ENCODE assay signal across 22 cellular contexts in the genomic region with DNA sequence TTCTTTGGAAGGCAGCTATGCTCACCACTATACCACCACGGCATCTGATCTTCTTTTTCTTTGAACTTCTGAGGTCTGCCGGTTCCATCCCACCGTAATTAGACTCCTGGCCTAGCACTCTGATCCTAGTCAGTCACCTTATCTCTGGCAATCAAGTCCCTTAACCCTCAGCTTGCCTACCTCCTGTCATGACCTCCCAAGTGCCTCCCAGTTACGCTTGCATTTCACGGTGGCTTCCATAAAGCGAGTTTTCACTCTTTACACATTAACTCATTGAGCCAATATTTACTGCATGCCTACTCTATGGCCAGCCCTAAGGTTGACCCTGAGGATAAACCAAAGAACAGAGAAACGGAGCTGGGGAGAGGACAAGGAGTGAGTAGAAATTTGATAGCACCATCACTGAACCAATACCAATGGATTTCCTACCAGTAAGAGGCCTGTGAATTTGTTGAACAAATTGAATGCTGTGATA. TPM values are rescaled to one million over a fixed set of nuclear protein-coding genes. Genes with fewer than 3 reads are reported as not detected.
DNase-seq lines count a peak whose midpoint lies in the region; ATAC-seq and TF ChIP-seq lines count a peak whose summit lies in the region.
"Had no signal": no experiment of that assay in that cellular context is flagged by ENCODE, and none has a peak within 500 bp of the region (broad histone marks: within the 10 kb centered on the region; RNA-seq: fewer than 3 reads in every experiment).

No MANE protein-coding gene starts in this region.

- H3K4me2 ChIP-seq in hepatocyte: no peak overlapping the region
- H3K4me2 ChIP-seq: A549 had no signal

- TF ChIP-seq CTCF in cardiac muscle cell (IDR thresholded peaks at IDR 0.05; ENCODE audit: low read depth, low read length): no peak
- no peak for TF ChIP-seq CTCF in hepatocyte (IDR thresholded peaks at IDR 0.05; ENCODE audit: poor library complexity)
- no peak for TF ChIP-seq CTCF in progenitor cell of endocrine pancreas (IDR thresholded peaks at IDR 0.05; ENCODE audit: unreplicated experiment)

- H3K4me1 Mint-ChIP-seq in progenitor cell of endocrine pancreas (ENCODE audit: low read depth): peaks cover 33% of the 10 kb centered on the region
- H3K4me1 Mint-ChIP-seq in stimulated activated naive B cell treated with anti-CD40 and anti-IgM and Interleukin-4, amounts not matched to agents 10 μg/mL and 1 μg/mL and 100 μg/mL, for 72 hours: peaks cover 2 to 8% of the 10 kb centered on the region in 2 donors

- H3K27me3 ChIP-seq in cardiac muscle cell (no peaks in the 10 kb centered on the region), hepatocyte (no peaks in the 10 kb centered on the region)

- no peaks in the 10 kb centered on the region for H3K79me2 ChIP-seq in hepatocyte

- H3K4me3 ChIP-seq in cardiac muscle cell (no peak overlapping the region), hepatocyte (no peak overlapping the region)
- H3K4me3 ChIP-seq: A549, GM12878, GM23248 had no signal

- DNase-seq in cardiac muscle cell (ENCODE audit: low read depth in 1 of 2, low spot score in 1 of 2) (no peak), Right ventricle myocardium superior (no peak), HuH-7 (ENCODE audit: low spot score) (peak; percentile 47), hepatocyte (ENCODE audit: low spot score) (peak; percentile 10), progenitor cell of endocrine pancreas (ENCODE audit: low spot score, unreplicated experiment) (no peak), superior temporal gyrus (ENCODE audit: extremely low spot score) (no peak), AG20443 (ENCODE audit: low spot score) (no peak)
- no peak for DNase-seq in stimulated activated naive B cell treated with anti-CD40 and anti-IgM and Interleukin-4, amounts not matched to agents 10 μg/mL and 1 μg/mL and 100 μg/mL, for 72 hours
- DNase-seq: 8988T; ACHN; C1 segment of cervical spinal cord; CD4-positive, CD25-positive, alpha-beta regulatory T cell; CD8-positive, alpha-beta T cell; DMS 273 treated with DMSO at 0.1 percent for 48 hours; DMS79; EL; GDM1; GM23248; H7; HCEC 1CT had no signal

- H3K9me3 ChIP-seq in cardiac muscle cell (ENCODE audit: low read depth) (no peaks in the 10 kb centered on the region), hepatocyte (ENCODE audit: low read depth) (no peaks in the 10 kb centered on the region)
- H3K9me3 ChIP-seq: A549 had no signal

- no peak overlapping the region for H2AFZ ChIP-seq in hepatocyte
- H2AFZ ChIP-seq: GM23248 had no signal

- no peaks in the 10 kb centered on the region for H3K9me3 Mint-ChIP-seq in progenitor cell of endocrine pancreas (ENCODE audit: low read depth)
- H3K9me3 Mint-ChIP-seq in stimulated activated naive B cell treated with anti-CD40 and anti-IgM and Interleukin-4, amounts not matched to agents 10 μg/mL and 1 μg/mL and 100 μg/mL, for 72 hours: no peaks in the 10 kb centered on the region
- H3K9me3 Mint-ChIP-seq: CD4-positive, CD25-positive, alpha-beta regulatory T cell; CD8-positive, alpha-beta T cell had no signal

- H3K27ac Mint-ChIP-seq in progenitor cell of endocrine pancreas: peak overlapping the region; percentile 87
- H3K27ac Mint-ChIP-seq in stimulated activated naive B cell treated with anti-CD40 and anti-IgM and Interleukin-4, amounts not matched to agents 10 μg/mL and 1 μg/mL and 100 μg/mL, for 72 hours: no peak overlapping the region
- H3K27ac Mint-ChIP-seq: CD8-positive, alpha-beta T cell had no signal

- intact Hi-C loops in Right ventricle myocardium superior (cut with DNase I): no loop called here

- H3K4me1 ChIP-seq in cardiac muscle cell (ENCODE audit: low read depth) (peaks cover 41% of the 10 kb centered on the region), hepatocyte (ENCODE audit: insufficient read depth) (no peaks in the 10 kb centered on the region)
- H3K4me1 ChIP-seq: A549 had no signal

- H3K27me3 Mint-ChIP-seq in progenitor cell of endocrine pancreas: no peaks in the 10 kb centered on the region
- no peaks in the 10 kb centered on the region for H3K27me3 Mint-ChIP-seq in stimulated activated naive B cell treated with anti-CD40 and anti-IgM and Interleukin-4, amounts not matched to agents 10 μg/mL and 1 μg/mL and 100 μg/mL, for 72 hours
- H3K27me3 Mint-ChIP-seq: CD4-positive, CD25-positive, alpha-beta regulatory T cell had no signal

- H3K9me2 ChIP-seq in hepatocyte (replicated peaks; ENCODE audit: insufficient read depth): no peaks in the 10 kb centered on the region

- peak overlapping the region; percentile 2 for H3K4me3 Mint-ChIP-seq in progenitor cell of endocrine pancreas (ENCODE audit: low read depth)
- H3K4me3 Mint-ChIP-seq in stimulated activated naive B cell treated with anti-CD40 and anti-IgM and Interleukin-4, amounts not matched to agents 10 μg/mL and 1 μg/mL and 100 μg/mL, for 72 hours: no peak overlapping the region
- H3K4me3 Mint-ChIP-seq: CD4-positive, CD25-positive, alpha-beta regulatory T cell; CD8-positive, alpha-beta T cell had no signal

- H3K36me3 ChIP-seq in cardiac muscle cell (no peaks in the 10 kb centered on the region), hepatocyte (replicated peaks; ENCODE audit: insufficient read depth, low read depth) (no peaks in the 10 kb centered on the region)

- H3K36me3 Mint-ChIP-seq in progenitor cell of endocrine pancreas (ENCODE audit: insufficient read depth): peaks cover 38% of the 10 kb centered on the region
- H3K36me3 Mint-ChIP-seq in stimulated activated naive B cell treated with anti-CD40 and anti-IgM and Interleukin-4, amounts not matched to agents 10 μg/mL and 1 μg/mL and 100 μg/mL, for 72 hours: peaks cover 44 to 80% of the 10 kb centered on the region in 2 donors

- no peaks in the 10 kb centered on the region for H4K20me1 ChIP-seq in hepatocyte (ENCODE audit: insufficient read depth, poor library complexity, severe bottlenecking)

- peak overlapping the region; percentile 15 for H3K27ac ChIP-seq in cardiac muscle cell
- H3K27ac ChIP-seq in hepatocyte: no peak overlapping the region
- H3K27ac ChIP-seq: A549, GM23248 had no signal

- no peak for ATAC-seq in Right ventricle myocardium superior (ENCODE audit: poor library complexity)
- ATAC-seq in stimulated activated naive B cell treated with anti-CD40 and anti-IgM and Interleukin-4, amounts not matched to agents 10 μg/mL and 1 μg/mL and 100 μg/mL, for 72 hours (replicated peaks): no peak
- ATAC-seq: A549; CD8-positive, alpha-beta T cell; GM12878 had no signal

- 41% methylated on average over 7 of the region's 7 CpGs for WGBS in hepatocyte (ENCODE audit: low lambda C conversion rate, missing lambda C conversion rate)

RNA-seq across cellular contexts. Expression of gene TMEM182, which starts 37.8 kb away (rescaled TPM):
- total RNA-seq in cardiac muscle cell (2.7 and 5.2 TPM in 2 replicates), Right ventricle myocardium superior (187 TPM), hepatocyte (2.6 and 5.1 TPM in 2 replicates), progenitor cell of endocrine pancreas (6.4 and 8.1 TPM in 2 replicates)
- polyA plus RNA-seq in cardiac muscle cell (6.8 and 19.3 TPM in 2 replicates), hepatocyte (3.3 and 3.5 TPM in 2 replicates)

Comparison
In these comparisons a context has a peak if more than half of its experiments do, and no peak if none do; other contexts are left out.
1. RNA of gene TMEM182, which starts 37.8 kb away (total RNA-seq): 187 TPM in Right ventricle myocardium superior (single experiment); 6.4 to 8.1 TPM in progenitor cell of endocrine pancreas, 2.6 to 5.1 TPM in hepatocyte and 2.7 to 5.2 TPM in cardiac muscle cell; every median in the first group is over 10 times any median in the second.
2. DNase-seq: peak in HuH-7 (single experiment) and hepatocyte (single experiment); none in cardiac muscle cell (0 of 2), Right ventricle myocardium superior (single experiment), progenitor cell of endocrine pancreas (single experiment), stimulated activated naive B cell treated with anti-CD40 and anti-IgM and Interleukin-4, amounts not matched to agents 10 μg/mL and 1 μg/mL and 100 μg/mL, for 72 hours (single experiment), superior temporal gyrus (single experiment) and AG20443 (single experiment).